ENCODE assay signal across 25 cellular contexts in genomic region chr21:36480618-36481017, GRCh38. TPM values are rescaled to one million over a fixed set of nuclear protein-coding genes. Genes with fewer than 3 reads are reported as not detected.
"Had no signal": no experiment of that assay in that cellular context is flagged by ENCODE, and none has a peak within 500 bp of the region (broad histone marks: within the 10 kb centered on the region; RNA-seq: fewer than 3 reads in every experiment).

No MANE protein-coding gene starts in this region.

- DNase-seq: colonic mucosa; effector CD8-positive, alpha-beta T cell; endodermal cell; foreskin melanocyte; glutamatergic neuron; heart right ventricle; hypothalamus; immature natural killer cell; islet precursor cell; mesenchymal stem cell; mucosa of descending colon; naive B cell; nucleus accumbens; sigmoid colon; stimulated activated CD4-positive, alpha-beta T cell treated with anti-CD3 and anti-CD28 coated beads, Interleukin-4, amount 100 ng/mL, for 4 hours; transverse colon had no signal

- H3K27me3 ChIP-seq: colonic mucosa, heart right ventricle, right atrium auricular region, sigmoid colon, transverse colon had no signal

- ATAC-seq: heart right ventricle; mucosa of descending colon; stimulated activated memory B cell treated with anti-CD40 and anti-IgM and Interleukin-4, amounts not matched to agents 10 μg/mL and 1 μg/mL and 100 μg/mL, for 72 hours had no signal

- H3K4me3 ChIP-seq: colonic mucosa, esophagus muscularis mucosa, heart right ventricle, mucosa of descending colon, prostate gland, right atrium auricular region, sigmoid colon, transverse colon had no signal

- H3K9me3 ChIP-seq: colonic mucosa, esophagus muscularis mucosa, heart right ventricle, mucosa of descending colon, prostate gland, right atrium auricular region, sigmoid colon, transverse colon had no signal

- H3K27ac ChIP-seq: colonic mucosa, esophagus muscularis mucosa, heart right ventricle, prostate gland, right atrium auricular region, sigmoid colon, transverse colon had no signal

- H3K36me3 ChIP-seq: colonic mucosa, esophagus muscularis mucosa, heart right ventricle, prostate gland, right atrium auricular region, sigmoid colon, transverse colon had no signal

- H3K4me1 ChIP-seq: colonic mucosa, esophagus muscularis mucosa, prostate gland, right atrium auricular region, sigmoid colon, transverse colon had no signal

RNA-seq across cellular contexts. Expression of gene CLDN14, which starts 0.7 kb away (rescaled TPM):
- total RNA-seq: chondrocyte, endodermal cell, esophagus muscularis mucosa, fibroblast of lung, heart right ventricle, lung microvascular endothelial cell, mesothelial cell of epicardium, osteocyte, prostate gland, right atrium auricular region, sigmoid colon, transverse colon had no signal
- polyA plus RNA-seq: fibroblast of lung, immature natural killer cell had no signal
